Comparison of ENCODE assay signal across 1 cellular context in genomic region chr2:172488556-172488955, GRCh38.
A peak's percentile ranks its signal among the peaks of the same experiment; 100 is the strongest.
TF ChIP-seq lines count a peak whose summit lies in the region.

No MANE protein-coding gene starts in this region.

TF ChIP-seq in HepG2, 621 proteins besides CTCF, POLR2A, EP300 and RAD21 (continued from another document and continues in another):
- TF ChIP-seq DRAP1 (CRISPR knock-in tag; IDR thresholded peaks at IDR 0.05) (0 out of 2 replicates have a peak, but pooled peaks have one; percentile 21), SKI (IDR thresholded peaks at IDR 0.05; ENCODE audit: partially characterized antibody) (no peak), GMEB2 (CRISPR knock-in tag; IDR thresholded peaks at IDR 0.05; ENCODE audit: low read depth) (no peak), MBNL3 (CRISPR knock-in tag; conservative IDR thresholded peaks at IDR 0.05) (no peak), ZNF660 (CRISPR knock-in tag; IDR thresholded peaks at IDR 0.05; ENCODE audit: borderline replicate concordance, low read depth) (no peak), IRF1 (CRISPR knock-in tag; IDR thresholded peaks at IDR 0.05; ENCODE audit: low read depth) (no peak), CBX2 (IDR thresholded peaks at IDR 0.05; ENCODE audit: low read depth, low read length) (no peak), CBX2 (CRISPR knock-in tag; IDR thresholded peaks at IDR 0.05; ENCODE audit: low read depth) (no peak), ZNF10 (CRISPR knock-in tag; IDR thresholded peaks at IDR 0.05; ENCODE audit: borderline replicate concordance, low read depth) (no peak), ZNF530 (CRISPR knock-in tag; IDR thresholded peaks at IDR 0.05; ENCODE audit: low read depth) (no peak), TFDP2 (CRISPR knock-in tag; IDR thresholded peaks at IDR 0.05) (no peak), ZMAT5 (CRISPR knock-in tag; IDR thresholded peaks at IDR 0.05; ENCODE audit: borderline replicate concordance, low read depth) (no peak), STAG1 (CRISPR knock-in tag; IDR thresholded peaks at IDR 0.05) (no peak), ZFYVE20 (CRISPR knock-in tag; IDR thresholded peaks at IDR 0.05; ENCODE audit: borderline replicate concordance, low read depth) (no peak), FOXK2 (IDR thresholded peaks at IDR 0.05) (peak; percentile 22; the same call in 1 of the 2 replicates), GATAD1 (CRISPR knock-in tag; IDR thresholded peaks at IDR 0.05) (no peak), FOXP1 (IDR thresholded peaks at IDR 0.05) (no peak), FOXP1 (CRISPR knock-in tag; IDR thresholded peaks at IDR 0.05) (no peak), FOSL1 (CRISPR knock-in tag; IDR thresholded peaks at IDR 0.05; ENCODE audit: borderline replicate concordance) (no peak), CENPT (CRISPR knock-in tag; IDR thresholded peaks at IDR 0.05; ENCODE audit: low read depth) (no peak), MED8 (CRISPR knock-in tag; IDR thresholded peaks at IDR 0.05; ENCODE audit: insufficient replicate concordance) (no peak), MXI1 (IDR thresholded peaks at IDR 0.05; ENCODE audit: borderline replicate concordance, low read depth, low read length) (peak; percentile 74; the same call in 1 of the 3 replicates), CHD4 (IDR thresholded peaks at IDR 0.05; ENCODE audit: borderline replicate concordance, low read length) (no peak), ZNF761 (CRISPR knock-in tag; conservative IDR thresholded peaks at IDR 0.05) (no peak), KDM3A (CRISPR knock-in tag; IDR thresholded peaks at IDR 0.05; ENCODE audit: low read depth) (no peak), HBP1 (CRISPR knock-in tag; IDR thresholded peaks at IDR 0.05; ENCODE audit: low read depth) (no peak)
- TF ChIP-seq, protein P1, sequence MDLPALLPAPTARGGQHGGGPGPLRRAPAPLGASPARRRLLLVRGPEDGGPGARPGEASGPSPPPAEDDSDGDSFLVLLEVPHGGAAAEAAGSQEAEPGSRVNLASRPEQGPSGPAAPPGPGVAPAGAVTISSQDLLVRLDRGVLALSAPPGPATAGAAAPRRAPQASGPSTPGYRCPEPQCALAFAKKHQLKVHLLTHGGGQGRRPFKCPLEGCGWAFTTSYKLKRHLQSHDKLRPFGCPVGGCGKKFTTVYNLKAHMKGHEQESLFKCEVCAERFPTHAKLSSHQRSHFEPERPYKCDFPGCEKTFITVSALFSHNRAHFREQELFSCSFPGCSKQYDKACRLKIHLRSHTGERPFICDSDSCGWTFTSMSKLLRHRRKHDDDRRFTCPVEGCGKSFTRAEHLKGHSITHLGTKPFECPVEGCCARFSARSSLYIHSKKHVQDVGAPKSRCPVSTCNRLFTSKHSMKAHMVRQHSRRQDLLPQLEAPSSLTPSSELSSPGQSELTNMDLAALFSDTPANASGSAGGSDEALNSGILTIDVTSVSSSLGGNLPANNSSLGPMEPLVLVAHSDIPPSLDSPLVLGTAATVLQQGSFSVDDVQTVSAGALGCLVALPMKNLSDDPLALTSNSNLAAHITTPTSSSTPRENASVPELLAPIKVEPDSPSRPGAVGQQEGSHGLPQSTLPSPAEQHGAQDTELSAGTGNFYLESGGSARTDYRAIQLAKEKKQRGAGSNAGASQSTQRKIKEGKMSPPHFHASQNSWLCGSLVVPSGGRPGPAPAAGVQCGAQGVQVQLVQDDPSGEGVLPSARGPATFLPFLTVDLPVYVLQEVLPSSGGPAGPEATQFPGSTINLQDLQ (CRISPR knock-in tag; IDR thresholded peaks at IDR 0.05), result no peak
- TF ChIP-seq, protein P2, sequence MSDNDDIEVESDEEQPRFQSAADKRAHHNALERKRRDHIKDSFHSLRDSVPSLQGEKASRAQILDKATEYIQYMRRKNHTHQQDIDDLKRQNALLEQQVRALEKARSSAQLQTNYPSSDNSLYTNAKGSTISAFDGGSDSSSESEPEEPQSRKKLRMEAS (IDR thresholded peaks at IDR 0.05), result peak; percentile 48; the same call in 1 of the 2 replicates
- TF ChIP-seq, protein P3, sequence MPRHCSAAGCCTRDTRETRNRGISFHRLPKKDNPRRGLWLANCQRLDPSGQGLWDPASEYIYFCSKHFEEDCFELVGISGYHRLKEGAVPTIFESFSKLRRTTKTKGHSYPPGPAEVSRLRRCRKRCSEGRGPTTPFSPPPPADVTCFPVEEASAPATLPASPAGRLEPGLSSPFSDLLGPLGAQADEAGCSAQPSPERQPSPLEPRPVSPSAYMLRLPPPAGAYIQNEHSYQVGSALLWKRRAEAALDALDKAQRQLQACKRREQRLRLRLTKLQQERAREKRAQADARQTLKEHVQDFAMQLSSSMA (CRISPR knock-in tag; IDR thresholded peaks at IDR 0.05), result no peak
- TF ChIP-seq, protein P4, sequence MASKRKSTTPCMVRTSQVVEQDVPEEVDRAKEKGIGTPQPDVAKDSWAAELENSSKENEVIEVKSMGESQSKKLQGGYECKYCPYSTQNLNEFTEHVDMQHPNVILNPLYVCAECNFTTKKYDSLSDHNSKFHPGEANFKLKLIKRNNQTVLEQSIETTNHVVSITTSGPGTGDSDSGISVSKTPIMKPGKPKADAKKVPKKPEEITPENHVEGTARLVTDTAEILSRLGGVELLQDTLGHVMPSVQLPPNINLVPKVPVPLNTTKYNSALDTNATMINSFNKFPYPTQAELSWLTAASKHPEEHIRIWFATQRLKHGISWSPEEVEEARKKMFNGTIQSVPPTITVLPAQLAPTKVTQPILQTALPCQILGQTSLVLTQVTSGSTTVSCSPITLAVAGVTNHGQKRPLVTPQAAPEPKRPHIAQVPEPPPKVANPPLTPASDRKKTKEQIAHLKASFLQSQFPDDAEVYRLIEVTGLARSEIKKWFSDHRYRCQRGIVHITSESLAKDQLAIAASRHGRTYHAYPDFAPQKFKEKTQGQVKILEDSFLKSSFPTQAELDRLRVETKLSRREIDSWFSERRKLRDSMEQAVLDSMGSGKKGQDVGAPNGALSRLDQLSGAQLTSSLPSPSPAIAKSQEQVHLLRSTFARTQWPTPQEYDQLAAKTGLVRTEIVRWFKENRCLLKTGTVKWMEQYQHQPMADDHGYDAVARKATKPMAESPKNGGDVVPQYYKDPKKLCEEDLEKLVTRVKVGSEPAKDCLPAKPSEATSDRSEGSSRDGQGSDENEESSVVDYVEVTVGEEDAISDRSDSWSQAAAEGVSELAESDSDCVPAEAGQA (IDR thresholded peaks at IDR 0.05; ENCODE audit: low read depth), result no peak
- TF ChIP-seq, protein P4 (CRISPR knock-in tag; IDR thresholded peaks at IDR 0.05; ENCODE audit: borderline replicate concordance), result no peak
- TF ChIP-seq, protein P5, sequence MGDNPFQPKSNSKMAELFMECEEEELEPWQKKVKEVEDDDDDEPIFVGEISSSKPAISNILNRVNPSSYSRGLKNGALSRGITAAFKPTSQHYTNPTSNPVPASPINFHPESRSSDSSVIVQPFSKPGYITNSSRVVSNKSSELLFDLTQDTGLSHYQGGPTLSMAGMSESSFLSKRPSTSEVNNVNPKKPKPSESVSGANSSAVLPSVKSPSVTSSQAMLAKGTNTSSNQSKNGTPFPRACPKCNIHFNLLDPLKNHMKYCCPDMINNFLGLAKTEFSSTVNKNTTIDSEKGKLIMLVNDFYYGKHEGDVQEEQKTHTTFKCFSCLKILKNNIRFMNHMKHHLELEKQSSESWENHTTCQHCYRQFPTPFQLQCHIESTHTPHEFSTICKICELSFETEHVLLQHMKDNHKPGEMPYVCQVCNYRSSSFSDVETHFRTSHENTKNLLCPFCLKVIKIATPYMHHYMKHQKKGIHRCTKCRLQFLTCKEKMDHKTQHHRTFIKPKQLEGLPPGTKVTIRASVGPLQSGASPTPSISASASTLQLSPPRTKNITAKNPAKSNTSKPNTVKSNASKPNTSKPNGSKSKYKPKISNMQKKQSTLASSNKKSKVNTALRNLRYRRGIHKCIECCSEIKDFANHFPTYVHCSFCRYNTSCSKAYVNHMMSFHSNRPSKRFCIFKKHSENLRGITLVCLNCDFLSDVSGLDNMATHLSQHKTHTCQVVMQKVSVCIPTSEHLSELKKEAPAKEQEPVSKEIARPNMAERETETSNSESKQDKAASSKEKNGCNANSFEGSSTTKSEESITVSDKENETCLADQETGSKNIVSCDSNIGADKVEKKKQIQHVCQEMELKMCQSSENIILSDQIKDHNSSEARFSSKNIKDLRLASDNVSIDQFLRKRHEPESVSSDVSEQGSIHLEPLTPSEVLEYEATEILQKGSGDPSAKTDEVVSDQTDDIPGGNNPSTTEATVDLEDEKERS (CRISPR knock-in tag; IDR thresholded peaks at IDR 0.05), result no peak
- TF ChIP-seq, protein P6, sequence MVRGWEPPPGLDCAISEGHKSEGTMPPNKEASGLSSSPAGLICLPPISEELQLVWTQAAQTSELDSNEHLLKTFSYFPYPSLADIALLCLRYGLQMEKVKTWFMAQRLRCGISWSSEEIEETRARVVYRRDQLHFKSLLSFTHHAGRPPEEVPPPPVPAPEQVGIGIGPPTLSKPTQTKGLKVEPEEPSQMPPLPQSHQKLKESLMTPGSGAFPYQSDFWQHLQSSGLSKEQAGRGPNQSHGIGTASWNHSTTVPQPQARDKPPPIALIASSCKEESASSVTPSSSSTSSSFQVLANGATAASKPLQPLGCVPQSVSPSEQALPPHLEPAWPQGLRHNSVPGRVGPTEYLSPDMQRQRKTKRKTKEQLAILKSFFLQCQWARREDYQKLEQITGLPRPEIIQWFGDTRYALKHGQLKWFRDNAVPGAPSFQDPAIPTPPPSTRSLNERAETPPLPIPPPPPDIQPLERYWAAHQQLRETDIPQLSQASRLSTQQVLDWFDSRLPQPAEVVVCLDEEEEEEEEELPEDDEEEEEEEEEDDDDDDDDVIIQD (CRISPR knock-in tag; IDR thresholded peaks at IDR 0.05; ENCODE audit: low read depth), result peak; percentile 67; the same call in 1 of the 2 replicates
- TF ChIP-seq, protein P7, sequence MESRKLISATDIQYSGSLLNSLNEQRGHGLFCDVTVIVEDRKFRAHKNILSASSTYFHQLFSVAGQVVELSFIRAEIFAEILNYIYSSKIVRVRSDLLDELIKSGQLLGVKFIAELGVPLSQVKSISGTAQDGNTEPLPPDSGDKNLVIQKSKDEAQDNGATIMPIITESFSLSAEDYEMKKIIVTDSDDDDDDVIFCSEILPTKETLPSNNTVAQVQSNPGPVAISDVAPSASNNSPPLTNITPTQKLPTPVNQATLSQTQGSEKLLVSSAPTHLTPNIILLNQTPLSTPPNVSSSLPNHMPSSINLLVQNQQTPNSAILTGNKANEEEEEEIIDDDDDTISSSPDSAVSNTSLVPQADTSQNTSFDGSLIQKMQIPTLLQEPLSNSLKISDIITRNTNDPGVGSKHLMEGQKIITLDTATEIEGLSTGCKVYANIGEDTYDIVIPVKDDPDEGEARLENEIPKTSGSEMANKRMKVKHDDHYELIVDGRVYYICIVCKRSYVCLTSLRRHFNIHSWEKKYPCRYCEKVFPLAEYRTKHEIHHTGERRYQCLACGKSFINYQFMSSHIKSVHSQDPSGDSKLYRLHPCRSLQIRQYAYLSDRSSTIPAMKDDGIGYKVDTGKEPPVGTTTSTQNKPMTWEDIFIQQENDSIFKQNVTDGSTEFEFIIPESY (CRISPR knock-in tag; IDR thresholded peaks at IDR 0.05), result no peak
